In genomic region chr10:97356918-97357317, GRCh38 we compare ENCODE assay signal across 33 cellular contexts.
"Had no signal": no experiment of that assay in that cellular context is flagged by ENCODE, and none has a peak within 500 bp of the region (broad histone marks: within the 10 kb centered on the region; RNA-seq: fewer than 3 reads in every experiment).

No MANE protein-coding gene starts in this region.

- H3K4me1 Mint-ChIP-seq: activated CD4-positive, alpha-beta T cell treated with anti-CD3 and anti-CD28 coated beads, Interleukin-2, amount 10 ng/mL, durations not matched to agents 24 days and 14 days; brain had no signal

- H3K9ac ChIP-seq: parathyroid adenoma had no signal

- H3K27ac Mint-ChIP-seq: activated CD4-positive, alpha-beta memory T cell treated with anti-CD3 and anti-CD28 coated beads for 36 hours; activated CD4-positive, alpha-beta T cell treated with anti-CD3 and anti-CD28 coated beads, Interleukin-2, amount 10 ng/mL, durations not matched to agents 24 days and 14 days; activated naive CD4-positive, alpha-beta T cell treated with anti-CD3 and anti-CD28 coated beads for 36 hours; activated T-helper 1 cell treated with anti-CD3 and anti-CD28 coated beads, Interleukin-12 subunit alpha, Interleukin-12 subunit beta, Interleukin-2, Interleukin-4 antibody, amounts not matched to agents 30 ng/mL and 10 ng/mL and 1 ng/mL, durations not matched to agents 14 hours and 24 hours and 36 hours; brain; T-helper 1 cell treated with Interleukin-12 subunit alpha and Interleukin-12 subunit beta and Interleukin-4 antibody, amounts not matched to agents 30 μg/mL and 1 μg/mL, for 36 hours had no signal

- H3K4me3 Mint-ChIP-seq: activated CD4-positive, alpha-beta memory T cell treated with anti-CD3 and anti-CD28 coated beads for 36 hours; activated CD4-positive, alpha-beta T cell treated with anti-CD3 and anti-CD28 coated beads, Interleukin-2, amount 10 ng/mL, durations not matched to agents 24 days and 14 days; activated naive CD4-positive, alpha-beta T cell treated with anti-CD3 and anti-CD28 coated beads for 36 hours; activated naive CD8-positive, alpha-beta T cell treated with anti-CD3 and anti-CD28 coated beads, Interleukin-2, amount 10 ng/mL, durations not matched to agents 7 days and 5 days; activated T-helper 1 cell treated with anti-CD3 and anti-CD28 coated beads, Interleukin-12 subunit alpha, Interleukin-12 subunit beta, Interleukin-2, Interleukin-4 antibody, amounts not matched to agents 30 ng/mL and 10 ng/mL and 1 ng/mL, durations not matched to agents 14 hours and 24 hours and 36 hours; brain; nephron progenitor cell; T-helper 1 cell treated with Interleukin-12 subunit alpha and Interleukin-12 subunit beta and Interleukin-4 antibody, amounts not matched to agents 30 μg/mL and 1 μg/mL, for 36 hours had no signal

- H3K36me3 Mint-ChIP-seq: activated naive CD8-positive, alpha-beta T cell treated with anti-CD3 and anti-CD28 coated beads, Interleukin-2, amount 10 ng/mL, durations not matched to agents 7 days and 5 days had no signal

- ATAC-seq: mucosa of descending colon had no signal

- H3K9me3 Mint-ChIP-seq: activated CD4-positive, alpha-beta memory T cell treated with anti-CD3 and anti-CD28 coated beads for 36 hours; activated CD4-positive, alpha-beta T cell treated with anti-CD3 and anti-CD28 coated beads, Interleukin-2, amount 10 ng/mL, durations not matched to agents 24 days and 14 days; activated naive CD4-positive, alpha-beta T cell treated with anti-CD3 and anti-CD28 coated beads for 36 hours; activated naive CD8-positive, alpha-beta T cell treated with anti-CD3 and anti-CD28 coated beads, Interleukin-2, amount 10 ng/mL, durations not matched to agents 7 days and 5 days; activated T-helper 1 cell treated with anti-CD3 and anti-CD28 coated beads, Interleukin-12 subunit alpha, Interleukin-12 subunit beta, Interleukin-2, Interleukin-4 antibody, amounts not matched to agents 30 ng/mL and 10 ng/mL and 1 ng/mL, durations not matched to agents 14 hours and 24 hours and 36 hours; brain; nephron progenitor cell; T-helper 1 cell treated with Interleukin-12 subunit alpha and Interleukin-12 subunit beta and Interleukin-4 antibody, amounts not matched to agents 30 μg/mL and 1 μg/mL, for 36 hours had no signal

- H3K36me3 ChIP-seq: cardiac muscle cell, colonic mucosa had no signal

- H3K27ac ChIP-seq: ascending aorta, cardiac muscle cell, colonic mucosa, parathyroid adenoma, right atrium auricular region, suprapubic skin, tibial nerve, WERI-Rb-1 had no signal

- H3K27me3 Mint-ChIP-seq: activated CD4-positive, alpha-beta memory T cell treated with anti-CD3 and anti-CD28 coated beads for 36 hours; activated CD4-positive, alpha-beta T cell treated with anti-CD3 and anti-CD28 coated beads, Interleukin-2, amount 10 ng/mL, durations not matched to agents 24 days and 14 days; activated naive CD8-positive, alpha-beta T cell treated with anti-CD3 and anti-CD28 coated beads, Interleukin-2, amount 10 ng/mL, durations not matched to agents 7 days and 5 days; brain had no signal

- H3K9me3 ChIP-seq: ascending aorta, colonic mucosa, heart left ventricle, mucosa of descending colon, right atrium auricular region, suprapubic skin, tibial nerve had no signal

- DNase-seq: activated CD4-positive, alpha-beta memory T cell treated with anti-CD3 and anti-CD28 coated beads for 36 hours; activated CD4-positive, alpha-beta T cell treated with anti-CD3 and anti-CD28 coated beads, Interleukin-2, amount 10 ng/mL, durations not matched to agents 24 days and 14 days; activated CD8-positive, alpha-beta memory T cell treated with anti-CD3 and anti-CD28 coated beads, Interleukin-2, amount 50 U/mL, for 4 hours; activated effector memory CD4-positive, alpha-beta T cell treated with anti-CD3 and anti-CD28 coated beads, Interleukin-2, amount 50 U/mL, for 16 hours; activated naive CD4-positive, alpha-beta T cell treated with anti-CD3 and anti-CD28 coated beads for 36 hours; activated naive CD8-positive, alpha-beta T cell treated with anti-CD3 and anti-CD28 coated beads, Interleukin-2, amount 10 ng/mL, durations not matched to agents 7 days and 5 days; activated T-cell treated with anti-CD3 and anti-CD28 coated beads, Interleukin-2, amount 50 U/mL, for 1 hour; cerebellar nuclear complex; colonic mucosa; dorsolateral prefrontal cortex; effector memory CD4-positive, alpha-beta T cell; erythroblast; heart left ventricle; hypothalamus; mesendoderm; mucosa of descending colon; nephron progenitor cell; nucleus accumbens; stimulated activated CD4-positive, alpha-beta T cell treated with anti-CD3 and anti-CD28 coated beads, Interleukin-15, amount 100 ng/mL, for 24 hours; stimulated activated CD4-positive, alpha-beta T cell treated with anti-CD3 and anti-CD28 coated beads, Interleukin-2, amount 100 ng/mL, for 24 hours; stimulated activated naive CD4-positive, alpha-beta T cell; T1000; WERI-Rb-1 had no signal

- H3K27me3 ChIP-seq: ascending aorta, cardiac muscle cell, colonic mucosa, dorsolateral prefrontal cortex, heart left ventricle, right atrium auricular region, suprapubic skin, tibial nerve had no signal

- H3K4me1 ChIP-seq: ascending aorta, colonic mucosa, parathyroid adenoma had no signal

- H3K4me2 ChIP-seq: smooth muscle cell had no signal

- H3K4me3 ChIP-seq: ascending aorta, cardiac muscle cell, colonic mucosa, dorsolateral prefrontal cortex, heart left ventricle, mucosa of descending colon, right atrium auricular region, smooth muscle cell, suprapubic skin, tibial nerve had no signal
